In the genomic region with DNA sequence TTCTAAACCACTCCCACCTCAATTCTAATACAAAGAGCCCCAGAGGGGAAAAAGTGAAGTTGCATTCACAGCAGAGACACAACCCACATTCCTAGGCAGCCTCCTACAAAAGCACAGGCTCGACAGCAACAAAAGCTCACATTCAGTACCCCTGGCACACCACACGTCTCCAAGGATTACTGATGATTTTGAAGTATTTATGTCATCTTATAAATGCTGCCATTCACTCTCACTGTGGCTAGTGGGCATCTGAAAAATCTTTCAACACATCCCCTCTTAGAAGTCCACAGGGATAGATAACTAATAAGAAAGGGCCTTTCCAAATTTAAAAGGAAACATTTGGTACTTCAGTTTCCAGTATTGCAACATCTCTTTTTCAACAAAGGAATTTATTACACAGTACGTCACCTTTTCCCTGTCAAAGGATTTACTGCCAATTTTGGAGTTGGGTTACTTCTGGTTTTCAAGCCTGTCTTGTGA, we compare ENCODE assay signal across 1 cellular context.
TF ChIP-seq lines count a peak whose summit lies in the region.

No MANE protein-coding gene starts in this region.

TF ChIP-seq in SK-N-SH treated with all-trans-retinoic acid at 6 μM for 48 hours, 23 proteins besides CTCF, POLR2A, EP300 and RAD21:
- TF ChIP-seq, protein P1, sequence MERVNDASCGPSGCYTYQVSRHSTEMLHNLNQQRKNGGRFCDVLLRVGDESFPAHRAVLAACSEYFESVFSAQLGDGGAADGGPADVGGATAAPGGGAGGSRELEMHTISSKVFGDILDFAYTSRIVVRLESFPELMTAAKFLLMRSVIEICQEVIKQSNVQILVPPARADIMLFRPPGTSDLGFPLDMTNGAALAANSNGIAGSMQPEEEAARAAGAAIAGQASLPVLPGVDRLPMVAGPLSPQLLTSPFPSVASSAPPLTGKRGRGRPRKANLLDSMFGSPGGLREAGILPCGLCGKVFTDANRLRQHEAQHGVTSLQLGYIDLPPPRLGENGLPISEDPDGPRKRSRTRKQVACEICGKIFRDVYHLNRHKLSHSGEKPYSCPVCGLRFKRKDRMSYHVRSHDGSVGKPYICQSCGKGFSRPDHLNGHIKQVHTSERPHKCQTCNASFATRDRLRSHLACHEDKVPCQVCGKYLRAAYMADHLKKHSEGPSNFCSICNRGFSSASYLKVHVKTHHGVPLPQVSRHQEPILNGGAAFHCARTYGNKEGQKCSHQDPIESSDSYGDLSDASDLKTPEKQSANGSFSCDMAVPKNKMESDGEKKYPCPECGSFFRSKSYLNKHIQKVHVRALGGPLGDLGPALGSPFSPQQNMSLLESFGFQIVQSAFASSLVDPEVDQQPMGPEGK (CRISPR knock-in tag; IDR thresholded peaks at IDR 0.05; ENCODE audit: borderline replicate concordance) = no peak
- TF ChIP-seq ZNF565 (CRISPR knock-in tag; conservative IDR thresholded peaks at IDR 0.05; ENCODE audit: low read depth) (no peak), SNAI2 (CRISPR knock-in tag; IDR thresholded peaks at IDR 0.05) (no peak), ZNF8 (CRISPR knock-in tag; IDR thresholded peaks at IDR 0.05) (no peak), ISL1 (CRISPR knock-in tag; IDR thresholded peaks at IDR 0.05) (peak; percentile 47)
- TF ChIP-seq, protein P2, sequence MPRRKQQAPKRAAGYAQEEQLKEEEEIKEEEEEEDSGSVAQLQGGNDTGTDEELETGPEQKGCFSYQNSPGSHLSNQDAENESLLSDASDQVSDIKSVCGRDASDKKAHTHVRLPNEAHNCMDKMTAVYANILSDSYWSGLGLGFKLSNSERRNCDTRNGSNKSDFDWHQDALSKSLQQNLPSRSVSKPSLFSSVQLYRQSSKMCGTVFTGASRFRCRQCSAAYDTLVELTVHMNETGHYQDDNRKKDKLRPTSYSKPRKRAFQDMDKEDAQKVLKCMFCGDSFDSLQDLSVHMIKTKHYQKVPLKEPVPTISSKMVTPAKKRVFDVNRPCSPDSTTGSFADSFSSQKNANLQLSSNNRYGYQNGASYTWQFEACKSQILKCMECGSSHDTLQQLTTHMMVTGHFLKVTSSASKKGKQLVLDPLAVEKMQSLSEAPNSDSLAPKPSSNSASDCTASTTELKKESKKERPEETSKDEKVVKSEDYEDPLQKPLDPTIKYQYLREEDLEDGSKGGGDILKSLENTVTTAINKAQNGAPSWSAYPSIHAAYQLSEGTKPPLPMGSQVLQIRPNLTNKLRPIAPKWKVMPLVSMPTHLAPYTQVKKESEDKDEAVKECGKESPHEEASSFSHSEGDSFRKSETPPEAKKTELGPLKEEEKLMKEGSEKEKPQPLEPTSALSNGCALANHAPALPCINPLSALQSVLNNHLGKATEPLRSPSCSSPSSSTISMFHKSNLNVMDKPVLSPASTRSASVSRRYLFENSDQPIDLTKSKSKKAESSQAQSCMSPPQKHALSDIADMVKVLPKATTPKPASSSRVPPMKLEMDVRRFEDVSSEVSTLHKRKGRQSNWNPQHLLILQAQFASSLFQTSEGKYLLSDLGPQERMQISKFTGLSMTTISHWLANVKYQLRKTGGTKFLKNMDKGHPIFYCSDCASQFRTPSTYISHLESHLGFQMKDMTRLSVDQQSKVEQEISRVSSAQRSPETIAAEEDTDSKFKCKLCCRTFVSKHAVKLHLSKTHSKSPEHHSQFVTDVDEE (CRISPR knock-in tag; IDR thresholded peaks at IDR 0.05) = no peak
- TF ChIP-seq, protein P3, sequence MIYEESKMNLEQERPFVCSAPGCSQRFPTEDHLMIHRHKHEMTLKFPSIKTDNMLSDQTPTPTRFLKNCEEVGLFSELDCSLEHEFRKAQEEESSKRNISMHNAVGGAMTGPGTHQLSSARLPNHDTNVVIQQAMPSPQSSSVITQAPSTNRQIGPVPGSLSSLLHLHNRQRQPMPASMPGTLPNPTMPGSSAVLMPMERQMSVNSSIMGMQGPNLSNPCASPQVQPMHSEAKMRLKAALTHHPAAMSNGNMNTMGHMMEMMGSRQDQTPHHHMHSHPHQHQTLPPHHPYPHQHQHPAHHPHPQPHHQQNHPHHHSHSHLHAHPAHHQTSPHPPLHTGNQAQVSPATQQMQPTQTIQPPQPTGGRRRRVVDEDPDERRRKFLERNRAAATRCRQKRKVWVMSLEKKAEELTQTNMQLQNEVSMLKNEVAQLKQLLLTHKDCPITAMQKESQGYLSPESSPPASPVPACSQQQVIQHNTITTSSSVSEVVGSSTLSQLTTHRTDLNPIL (CRISPR knock-in tag; IDR thresholded peaks at IDR 0.05; ENCODE audit: low read depth) = no peak
